13 cellular contexts compared by ENCODE assay signal in the genomic region with DNA sequence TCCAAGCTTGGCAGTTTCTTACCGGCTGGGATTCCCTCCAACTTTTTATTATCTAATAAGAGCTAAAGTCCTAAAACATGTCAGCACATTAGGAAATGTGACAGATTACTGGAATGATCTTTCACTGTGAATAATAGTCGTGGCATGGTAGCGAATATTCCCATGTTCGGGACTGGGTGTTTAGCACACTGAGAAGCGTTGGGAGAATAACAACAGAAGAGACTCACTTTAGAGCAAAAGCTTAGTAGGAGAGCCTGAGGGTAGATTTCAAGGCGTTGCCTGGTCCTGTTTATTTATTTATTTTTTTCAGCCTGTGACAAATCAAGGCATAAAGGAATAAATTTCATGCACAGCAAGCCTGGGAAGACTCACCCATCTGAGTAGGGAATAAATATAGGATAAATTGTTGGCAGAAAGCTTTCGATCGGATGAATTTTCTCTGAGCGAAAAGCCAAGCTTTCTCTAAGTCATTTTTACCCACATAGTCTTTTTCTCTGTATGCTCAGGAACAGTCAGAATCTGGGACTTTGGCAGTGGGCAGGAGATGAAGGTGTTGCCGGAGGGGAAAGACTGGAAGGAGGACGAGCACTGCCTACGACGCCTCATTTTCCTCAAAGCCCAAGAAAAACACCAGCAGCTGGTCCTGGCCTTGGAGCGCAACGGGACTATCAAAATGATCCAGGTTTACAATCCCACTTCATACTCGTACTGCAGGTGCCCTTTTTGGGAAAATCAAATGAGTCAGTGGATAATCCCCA.
DNase-seq lines count a peak whose midpoint lies in the region; TF ChIP-seq lines count a peak whose summit lies in the region.
"Had no signal": no experiment of that assay in that cellular context is flagged by ENCODE, and none has a peak within 500 bp of the region (broad histone marks: within the 10 kb centered on the region; RNA-seq: fewer than 3 reads in every experiment).

No MANE protein-coding gene starts in this region.

- H4K20me1 ChIP-seq in osteoblast (ENCODE audit: insufficient read depth, low read length) = no peaks in the 10 kb centered on the region

- POLR2A ChIA-PET in AG04449 (lab: Yijun Ruan, JAX) = no interaction called here

- H3K4me3 ChIP-seq in AG04449 (ENCODE audit: low read depth, low read length) (peak overlapping the region; percentile 6; the same call in 1 of the 2 replicates), osteoblast (ENCODE audit: insufficient read depth, low read length) (peak overlapping the region; percentile 68)

- peak overlapping the region; percentile 65 for H2AFZ ChIP-seq in osteoblast (ENCODE audit: low read length)

- H3K4me1 ChIP-seq in osteoblast (ENCODE audit: insufficient read depth, low read length) = peaks cover 9% of the 10 kb centered on the region

- no peaks in the 10 kb centered on the region for H3K27me3 ChIP-seq in osteoblast (ENCODE audit: insufficient read depth, low read length)

- peak overlapping the region; percentile 93 for H3K4me2 ChIP-seq in osteoblast (ENCODE audit: insufficient read depth, low read length)

- DNase-seq in AG04449 (ENCODE audit: low read depth, low spot score) = no peak
- DNase-seq in NCI-H226 = peak; percentile 1
- peak; percentile 17 for DNase-seq in dedifferentiated amniotic fluid mesenchymal stem cell (ENCODE audit: extremely low spot score)
- peak; percentile 53 for DNase-seq in osteoblast (ENCODE audit: insufficient read length, low spot score, missing footprints)
- DNase-seq in activated effector memory CD4-positive, alpha-beta T cell treated with Interleukin-2 at 50 U/mL for 16 hours = no peak
- no peak for DNase-seq in GOT3 (lab: John Stamatoyannopoulos, UW)
- DNase-seq in cortex of kidney (lab: John Stamatoyannopoulos, UW) = no peak
- no peak for DNase-seq in medulla oblongata (ENCODE audit: extremely low spot score)
- DNase-seq: activated CD8-positive, alpha-beta memory T cell treated with anti-CD3 and anti-CD28 coated beads for 24 hours; IMR-90; natural killer cell; NCI-H187 treated with DMSO at 0.1 percent for 48 hours; stimulated activated naive CD4-positive, alpha-beta T cell treated with Interleukin-2 at 50 U/mL for 16 hours had no signal

- CTCF ChIA-PET in AG04449 (lab: Yijun Ruan, JAX) = no interaction called here

- H3K36me3 ChIP-seq in osteoblast (ENCODE audit: insufficient read depth, low read length) = no peaks in the 10 kb centered on the region

- no peak for TF ChIP-seq CTCF in AG04449 (IDR thresholded peaks at IDR 0.05; ENCODE audit: insufficient read depth, low read length, missing control alignments)
- TF ChIP-seq CTCF in osteoblast (IDR thresholded peaks at IDR 0.05; ENCODE audit: extremely low read depth, low read depth, low read length) = no peak

- H3K27ac ChIP-seq in osteoblast (ENCODE audit: low read depth, low read length) = no peak overlapping the region

- H3K9me3 ChIP-seq in osteoblast (ENCODE audit: low read depth, low read length) = no peaks in the 10 kb centered on the region

- no peaks in the 10 kb centered on the region for H3K79me2 ChIP-seq in osteoblast (ENCODE audit: insufficient read depth, low read length)

Comparison
In these comparisons a context has a peak if more than half of its experiments do, and no peak if none do; other contexts are left out.
1. DNase-seq: peak in NCI-H226 (single experiment), dedifferentiated amniotic fluid mesenchymal stem cell (single experiment) and osteoblast (single experiment); none in AG04449 (single experiment), activated effector memory CD4-positive, alpha-beta T cell treated with Interleukin-2 at 50 U/mL for 16 hours (single experiment), GOT3 (single experiment), cortex of kidney (single experiment) and medulla oblongata (single experiment).